Comparison of ENCODE assay signal across 8 cellular contexts in genomic region chr5:110441035-110441434, GRCh38.
DNase-seq lines count a peak whose midpoint lies in the region; ATAC-seq and TF ChIP-seq lines count a peak whose summit lies in the region.

No MANE protein-coding gene starts in this region.

- H3K9me3 Mint-ChIP-seq in nephron progenitor cell, result peaks cover 10% of the 10 kb centered on the region

- peak; percentile 66 for ATAC-seq in GM19463 (IDR thresholded peaks at IDR 0.05; ENCODE audit: unreplicated experiment)

- H3K36me3 Mint-ChIP-seq in nephron progenitor cell (ENCODE audit: low read depth), result no peaks in the 10 kb centered on the region

- no peaks in the 10 kb centered on the region for H3K27me3 Mint-ChIP-seq in nephron progenitor cell (ENCODE audit: low read depth, poor library complexity)

- H3K4me3 ChIP-seq in Jurkat, Clone E6-1 (ENCODE audit: low read length), result no peak overlapping the region

- peak; percentile 29 for TF ChIP-seq CTCF in nephron progenitor cell (IDR thresholded peaks at IDR 0.05)

- H3K4me1 Mint-ChIP-seq in nephron progenitor cell, result peaks cover 6% of the 10 kb centered on the region

- no peak overlapping the region for H3K27ac Mint-ChIP-seq in nephron progenitor cell

- H3K4me3 Mint-ChIP-seq in nephron progenitor cell, result no peak overlapping the region

- DNase-seq in DMS53 (lab: John Stamatoyannopoulos, UW) (peak; percentile 67), amniotic stem cell (lab: John Stamatoyannopoulos, UW) (peak; percentile 19), nephron progenitor cell (no peak), NCI-H1048 (lab: John Stamatoyannopoulos, UW) (no peak), DMS79 treated with DMSO at 0.1 percent for 48 hours (lab: John Stamatoyannopoulos, UW) (no peak), COLO668 (lab: John Stamatoyannopoulos, UW; ENCODE audit: unreplicated experiment) (no peak)
- peak; percentile 19 for DNase-seq in Jurkat, Clone E6-1 (ENCODE audit: low read depth, low spot score)

Comparison
In these comparisons a context has a peak if more than half of its experiments do, and no peak if none do; other contexts are left out.
1. DNase-seq: peak in DMS53 (single experiment), Jurkat, Clone E6-1 (single experiment) and amniotic stem cell (single experiment); none in nephron progenitor cell (single experiment), NCI-H1048 (single experiment), DMS79 treated with DMSO at 0.1 percent for 48 hours (single experiment) and COLO668 (single experiment).